In genomic region chr2:72893594-72894319, GRCh38 we compare ENCODE assay signal across 8 cellular contexts. TPM values are rescaled to one million over a fixed set of nuclear protein-coding genes. Genes with fewer than 3 reads are reported as not detected.
DNase-seq lines count a peak whose midpoint lies in the region; ATAC-seq and TF ChIP-seq lines count a peak whose summit lies in the region.

No MANE protein-coding gene starts in this region.

- peak; percentile 27 for TF ChIP-seq POLR2A in GM18951 (IDR thresholded peaks at IDR 0.05; ENCODE audit: extremely low read depth, insufficient read depth, insufficient read length)

- intact Hi-C loops in left ventricle myocardium superior (cut with micrococcal nuclease) = loop anchor here (5.0 kb wide), 1 partner anchor 269 kb away; no protein-coding TSS in a partner anchor

- DNase-seq in D341Med (ENCODE audit: low spot score) (peak; percentile 64), NCI-H748 (lab: John Stamatoyannopoulos, UW; ENCODE audit: unreplicated experiment) (peak; percentile 53), left ventricle myocardium superior (peak; percentile 65), GOT3 (lab: John Stamatoyannopoulos, UW) (no peak)
- DNase-seq in activated naive CD4-positive, alpha-beta T cell treated with anti-CD3 and anti-CD28 coated beads, Interleukin-2, amount 50 U/mL, for 16 hours = peak; percentile 46
- DNase-seq in stimulated activated CD4-positive, alpha-beta T cell treated with anti-CD3 and anti-CD28 coated beads, Interleukin-15, amount 100 ng/mL, for 24 hours = peak; percentile 63

- in situ Hi-C loops in GM18951 (cut with MboI; ENCODE audit: low sequenced_read_pairs, unreplicated experiment) = loop anchor here (10.0 kb wide), 1 partner anchor 81 kb away; no protein-coding TSS in a partner anchor

- ATAC-seq in HG03066 (IDR thresholded peaks at IDR 0.05; ENCODE audit: low read depth, unreplicated experiment) (peak; percentile 53), left ventricle myocardium superior (peak; percentile 75)

RNA-seq across cellular contexts. Expression of gene SPR, which starts 6.5 kb away (rescaled TPM):
- total RNA-seq in left ventricle myocardium superior = 55.8 TPM

RNA-seq across cellular contexts. Expression of gene EMX1, which starts 23.6 kb away (rescaled TPM):
- not detected for total RNA-seq in left ventricle myocardium superior
